In genomic region chr5:87398981-87399616, GRCh38 we compare ENCODE assay signal across 2 cellular contexts.
TF ChIP-seq lines count a peak whose summit lies in the region.

No MANE protein-coding gene starts in this region.

TF ChIP-seq in SK-N-SH treated with all-trans-retinoic acid at 6 μM for 48 hours, 23 proteins besides CTCF, POLR2A, EP300 and RAD21 (continued from another document):
- TF ChIP-seq PATZ1 (CRISPR knock-in tag; IDR thresholded peaks at IDR 0.05; ENCODE audit: borderline replicate concordance) (no peak), ZNF8 (CRISPR knock-in tag; IDR thresholded peaks at IDR 0.05) (no peak), TSHZ2 (CRISPR knock-in tag; IDR thresholded peaks at IDR 0.05) (no peak), ZFP3 (CRISPR knock-in tag; IDR thresholded peaks at IDR 0.05) (no peak), GLIS3 (CRISPR knock-in tag; IDR thresholded peaks at IDR 0.05) (no peak), POU6F1 (CRISPR knock-in tag; IDR thresholded peaks at IDR 0.05; ENCODE audit: borderline replicate concordance, low read depth) (no peak), OSR1 (CRISPR knock-in tag; IDR thresholded peaks at IDR 0.05) (no peak), RARB (CRISPR knock-in tag; IDR thresholded peaks at IDR 0.05) (no peak), CSDC2 (CRISPR knock-in tag; IDR thresholded peaks at IDR 0.05) (no peak)

TF ChIP-seq in SK-N-SH, 30 proteins besides CTCF, POLR2A, EP300 and RAD21:
- TF ChIP-seq ZBTB33 (IDR thresholded peaks at IDR 0.05; ENCODE audit: borderline replicate concordance, low read depth), result no peak
- no peak for TF ChIP-seq MXI1 (IDR thresholded peaks at IDR 0.05; ENCODE audit: low read depth, low read length)
- no peak for TF ChIP-seq USF2 (IDR thresholded peaks at IDR 0.05; ENCODE audit: borderline replicate concordance, low read depth, low read length)
- no peak for TF ChIP-seq YY1 (IDR thresholded peaks at IDR 0.05; ENCODE audit: low read depth)
- no peak for TF ChIP-seq REST (IDR thresholded peaks at IDR 0.05; ENCODE audit: low read depth, low read length)
TF ChIP-seq in SK-N-SH: peak in this region for 0.
